12 cellular contexts compared by ENCODE assay signal in the genomic region with DNA sequence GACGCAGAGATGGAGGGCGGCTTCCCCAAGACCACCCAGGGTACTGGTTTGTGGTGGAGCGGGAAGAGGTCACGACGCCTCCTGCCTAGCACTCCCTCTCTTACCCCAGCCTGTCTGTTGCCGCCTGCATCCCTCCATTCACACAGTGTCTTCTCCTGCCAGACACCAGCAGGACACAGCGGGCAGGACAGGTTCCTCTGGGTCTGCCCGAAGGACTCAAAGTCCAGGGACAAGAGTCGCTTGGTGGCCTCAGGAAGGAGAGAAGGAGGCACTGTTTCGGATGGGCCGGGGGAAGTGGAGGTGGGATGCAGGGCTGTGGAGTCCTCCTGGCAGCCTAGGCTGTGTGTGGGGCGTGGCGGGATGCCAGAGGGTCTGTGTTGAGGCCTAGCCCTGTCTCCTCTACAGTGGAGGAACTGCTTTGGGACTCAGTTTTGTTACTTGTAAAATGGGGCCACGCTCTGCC. TPM values are rescaled to one million over a fixed set of nuclear protein-coding genes. Genes with fewer than 3 reads are reported as not detected.
DNase-seq lines count a peak whose midpoint lies in the region; ATAC-seq and TF ChIP-seq lines count a peak whose summit lies in the region.
"Had no signal": no experiment of that assay in that cellular context is flagged by ENCODE, and none has a peak within 500 bp of the region (broad histone marks: within the 10 kb centered on the region; RNA-seq: fewer than 3 reads in every experiment).

No MANE protein-coding gene starts in this region.

- CTCF ChIA-PET in RWPE1 (lab: Yijun Ruan, JAX): interaction anchor here (0.6 kb wide), 1 partner anchor 78 kb away, joined by 4 read pairs; a partner anchor contains a TSS

- no peaks in the 10 kb centered on the region for H3K36me3 ChIP-seq in GM23248 (ENCODE audit: low read depth)
- H3K36me3 ChIP-seq in esophagus (ENCODE audit: control insufficient read depth in 2 of 2, insufficient read depth in 2 of 2, low read length in 1 of 2): no peaks in the 10 kb centered on the region
- H3K36me3 ChIP-seq in left lung: no peaks in the 10 kb centered on the region
- H3K36me3 ChIP-seq: WERI-Rb-1 had no signal

- no peak overlapping the region for H2AFZ ChIP-seq in GM23248

- TF ChIP-seq CTCF in RWPE1 (conservative IDR thresholded peaks at IDR 0.05; ENCODE audit: low read depth) (no peak), left lung (IDR thresholded peaks at IDR 0.05) (no peak)

- intact Hi-C loops in left lung (cut with DNase I): no loop called here

- H3K4me2 ChIP-seq in GM23248 (ENCODE audit: unreplicated experiment): peak overlapping the region; percentile 29

- H3K9ac ChIP-seq in GM23248: peak overlapping the region; percentile 59

- H3K27ac ChIP-seq in GM23248 (peak overlapping the region; percentile 93), RWPE1 (peak overlapping the region; percentile 99), esophagus (ENCODE audit: low read depth in 2 of 2, low read length in 1 of 2) (peak overlapping the region; percentile 84 to 88), skin epidermis (peak overlapping the region in 18 of 21 experiments; percentile 24 to 89 (median 64)), left lung (no peak overlapping the region)
- H3K27ac ChIP-seq: SK-N-MC had no signal

- no peaks in the 10 kb centered on the region for H4K20me1 ChIP-seq in GM23248 (ENCODE audit: insufficient read depth)

- no peaks in the 10 kb centered on the region for H3K27me3 ChIP-seq in GM23248 (replicated peaks; ENCODE audit: insufficient read depth)
- no peaks in the 10 kb centered on the region for H3K27me3 ChIP-seq in esophagus (ENCODE audit: control insufficient read depth in 1 of 2, insufficient read depth in 2 of 2, low read length in 2 of 2)
- H3K27me3 ChIP-seq in left lung: no peaks in the 10 kb centered on the region

- no peak overlapping the region for H3K4me3 ChIP-seq in GM23248
- H3K4me3 ChIP-seq in esophagus (ENCODE audit: low read depth in 1 of 2, low read length in 2 of 2): no peak overlapping the region
- no peak overlapping the region for H3K4me3 ChIP-seq in skin epidermis
- no peak overlapping the region for H3K4me3 ChIP-seq in left lung
- H3K4me3 ChIP-seq: SK-N-MC had no signal

- H3K9me2 ChIP-seq in GM23248 (ENCODE audit: insufficient read depth): no peaks in the 10 kb centered on the region

- H3F3A ChIP-seq in GM23248 (ENCODE audit: insufficient read depth): peaks cover 50% of the 10 kb centered on the region

- DNase-seq in GM23248: no peak
- DNase-seq in RWPE1 (ENCODE audit: low spot score): no peak
- no peak for DNase-seq in left lung
- DNase-seq in NCI-H1694 (lab: John Stamatoyannopoulos, UW): no peak
- no peak for DNase-seq in NCI-H226
- DNase-seq: activated CD8-positive, alpha-beta memory T cell treated with anti-CD3 and anti-CD28 coated beads, Interleukin-2, amount 50 U/mL, for 48 hours; activated naive CD8-positive, alpha-beta T cell treated with anti-CD3 and anti-CD28 coated beads, Interleukin-2, amount 10 ng/mL, durations not matched to agents 7 days and 5 days; midbrain; WERI-Rb-1 had no signal

- H3K9me3 ChIP-seq in GM23248 (ENCODE audit: low read depth) (no peaks in the 10 kb centered on the region), esophagus (ENCODE audit: control insufficient read depth in 2 of 2, insufficient read depth in 1 of 2, low read depth in 1 of 2, low read length in 1 of 2) (no peaks in the 10 kb centered on the region), left lung (peaks cover 0 to 7% of the 10 kb centered on the region in 2 donors)

- H3K79me2 ChIP-seq in GM23248 (ENCODE audit: insufficient read depth): no peaks in the 10 kb centered on the region

- 81 to 89% methylated on average over 14 of the region's 14 CpGs for WGBS in GM23248 (ENCODE audit: low coverage in 1 of 2, low lambda C conversion rate in 2 of 2, missing lambda C conversion rate in 2 of 2), 2 experiments
- 90 to 93% methylated on average over 14 of the region's 14 CpGs for WGBS in esophagus, 2 donors

- no peak for ATAC-seq in left lung

- in situ Hi-C loops in GM23248 (cut with MboI): no loop called here

- H3K4me1 ChIP-seq in GM23248 (ENCODE audit: insufficient read depth) (peaks cover 42% of the 10 kb centered on the region), esophagus (ENCODE audit: control insufficient read depth in 2 of 2, insufficient read depth in 2 of 2, low read length in 1 of 2) (peaks cover 0 to 30% of the 10 kb centered on the region in 2 donors), left lung (peaks cover 0 to 29% of the 10 kb centered on the region in 2 donors)

- POLR2A ChIA-PET in RWPE1 (lab: Yijun Ruan, JAX; ENCODE audit: low non-redundant PET): interaction anchor here (1.2 kb wide), 2 partner anchors 19 to 24 kb away, joined by 3 to 10 read pairs; a partner anchor contains a TSS

RNA-seq across cellular contexts. Expression of a gene that starts 19.6 kb away (rescaled TPM):
- total RNA-seq in GM23248 (2014; rRNA removed; shearing (Covaris generic)): not detected in 2 replicates
- polyA plus RNA-seq in GM23248 (2016; fragmentation: Nextera tagmentation; extraction: Ambion mirVana) (0.20 and 0.44 TPM in 2 replicates), esophagus (10 to 100 TPM; 25.4 to 74.8 TPM)
- 1 to 10 TPM in 1 of 2 donors, under 1 TPM in 1; 0.23 to 1.6 TPM for total RNA-seq in left lung

RNA-seq across cellular contexts. Expression of a gene that starts 44.2 kb away (rescaled TPM):
- total RNA-seq in GM23248 (2014; rRNA removed; shearing (Covaris generic)): not detected in 2 replicates
- polyA plus RNA-seq in GM23248 (2016; fragmentation: Nextera tagmentation; extraction: Ambion mirVana) (0.68 and 1.2 TPM in 2 replicates), esophagus (under 1 TPM; 0.16 to 0.54 TPM)
- total RNA-seq in left lung: 1 to 10 TPM in 1 of 2 donors, under 1 TPM in 1; 0.35 to 1.6 TPM

Comparison
In these comparisons a context has a peak if more than half of its experiments do, and no peak if none do; other contexts are left out.
1. H3K27ac ChIP-seq: peak in GM23248 (single experiment), RWPE1 (single experiment), esophagus (2 of 2) and skin epidermis (18 of 21); none in left lung (0 of 2).